8 cellular contexts compared by ENCODE assay signal in genomic region chr17:7687908-7688807, GRCh38. TPM values are rescaled to one million over a fixed set of nuclear protein-coding genes. Genes with fewer than 3 reads are reported as not detected.
A peak's percentile ranks its signal among the peaks of the same experiment; 100 is the strongest.
DNase-seq lines count a peak whose midpoint lies in the region; ATAC-seq and TF ChIP-seq lines count a peak whose summit lies in the region.

Gene WRAP53 (plus strand): TSS chr17:7688477. CDS start chr17:7688649, 172 bp downstream.

- TF ChIP-seq CTCF in LNCaP clone FGC (IDR thresholded peaks at IDR 0.05; ENCODE audit: control insufficient read depth, extremely low read depth, insufficient read depth) (peak; percentile 97), RWPE1 (conservative IDR thresholded peaks at IDR 0.05; ENCODE audit: low read depth) (peak; percentile 99), fibroblast of lung (conservative IDR thresholded peaks at IDR 0.05 in 1 of 2, IDR thresholded peaks at IDR 0.05 in 1 of 2; ENCODE audit: low read depth in 1 of 2, low read length in 2 of 2) (peak; percentile 86 to 96)

- peak; percentile 82 for ATAC-seq in activated T-helper 17 cell treated with anti-CD3 and anti-CD28 coated beads, Interleukin-2, amount 50 U/mL, for 72 hours (replicated peaks)
- ATAC-seq in naive thymus-derived CD8-positive, alpha-beta T cell, result peak; percentile 79

- H3K27me3 ChIP-seq in fibroblast of lung (ENCODE audit: control insufficient read depth, insufficient read depth, low read length), result no peaks in the 10 kb centered on the region

- peak; percentile 100 for DNase-seq in ELR (ENCODE audit: low read depth)
- DNase-seq in GOT3 (lab: John Stamatoyannopoulos, UW), result peak; percentile 91
- DNase-seq in LNCaP clone FGC (ENCODE audit: low read depth), result peak; percentile 99
- peak; percentile 97 for DNase-seq in RWPE1 (ENCODE audit: low spot score)
- peak; percentile 99 for DNase-seq in fibroblast of lung (ENCODE audit: low read depth in 2 of 2)
- DNase-seq in naive thymus-derived CD8-positive, alpha-beta T cell, result peak; percentile 92 to 98 (median 95)
- DNase-seq in stimulated activated naive CD4-positive, alpha-beta T cell (lab: John Stamatoyannopoulos, UW), result peak; percentile 91 to 96 (median 94)

- peak within 1 kb of the TSS; percentile 100 for H3K27ac Mint-ChIP-seq in activated T-helper 17 cell treated with anti-CD3 and anti-CD28 coated beads, Interleukin-2, amount 50 U/mL, for 72 hours
- H3K27ac Mint-ChIP-seq in naive thymus-derived CD8-positive, alpha-beta T cell, result peak within 1 kb of the TSS; percentile 99 to 100 (median 100)

- peak within 1 kb of the TSS; percentile 89 for H3K4me3 Mint-ChIP-seq in activated T-helper 17 cell treated with anti-CD3 and anti-CD28 coated beads, Interleukin-2, amount 50 U/mL, for 72 hours
- peak within 1 kb of the TSS; percentile 87 to 99 (median 98) for H3K4me3 Mint-ChIP-seq in naive thymus-derived CD8-positive, alpha-beta T cell

- POLR2A ChIA-PET in RWPE1 (lab: Yijun Ruan, JAX; ENCODE audit: low non-redundant PET), result interaction anchor here (0.6 to 1.8 kb wide), 7 partner anchors 11 to 228 kb away, joined by 3 to 7 read pairs (median 3); partner anchors contain the start of genes FXR2 and RNF227
- POLR2A ChIA-PET in naive thymus-derived CD8-positive, alpha-beta T cell (lab: Charles Lee), result interaction anchor here (0.5 to 6.9 kb wide), 51 partner anchors 10 to 692 kb away, joined by 3 to 105 read pairs (median 8); partner anchors contain the start of genes ACAP1, ATP1B2, CD68 and CNTROB

- H3K79me2 ChIP-seq in fibroblast of lung (ENCODE audit: control insufficient read depth, insufficient read depth, low read length), result peaks cover 27% of the 10 kb centered on the region

- H3K9me3 Mint-ChIP-seq in activated T-helper 17 cell treated with anti-CD3 and anti-CD28 coated beads, Interleukin-2, amount 50 U/mL, for 72 hours, result no peaks in the 10 kb centered on the region
- no peaks in the 10 kb centered on the region for H3K9me3 Mint-ChIP-seq in naive thymus-derived CD8-positive, alpha-beta T cell

- peak within 1 kb of the TSS; percentile 94 for H3K9ac ChIP-seq in fibroblast of lung (ENCODE audit: insufficient read depth, low read length)

- peaks cover 13% of the 10 kb centered on the region for H3K4me1 Mint-ChIP-seq in activated T-helper 17 cell treated with anti-CD3 and anti-CD28 coated beads, Interleukin-2, amount 50 U/mL, for 72 hours
- H3K4me1 Mint-ChIP-seq in naive thymus-derived CD8-positive, alpha-beta T cell, result peaks cover 25 to 51% (median 50%) of the 10 kb centered on the region in 4 donors

- peaks cover 9% of the 10 kb centered on the region for H3K4me1 ChIP-seq in fibroblast of lung (ENCODE audit: control insufficient read depth, extremely low read depth, insufficient read depth, low read length)

- no peaks in the 10 kb centered on the region for H4K20me1 ChIP-seq in fibroblast of lung (ENCODE audit: control insufficient read depth, extremely low read depth, insufficient read depth, low read length)

- no peaks in the 10 kb centered on the region for H3K9me3 ChIP-seq in fibroblast of lung (ENCODE audit: control insufficient read depth, insufficient read depth, low read depth, low read length)

- peak within 1 kb of the TSS; percentile 97 for H3K27ac ChIP-seq in RWPE1
- peak within 1 kb of the TSS; percentile 99 for H3K27ac ChIP-seq in fibroblast of lung (ENCODE audit: insufficient read depth, low read length)

- CTCF ChIA-PET in RWPE1 (lab: Yijun Ruan, JAX), result interaction anchor here (0.5 to 1.8 kb wide), 18 partner anchors 9 to 431 kb away, joined by 3 to 14 read pairs (median 4); partner anchors contain the start of gene FXR2

- no peaks in the 10 kb centered on the region for H3K27me3 Mint-ChIP-seq in activated T-helper 17 cell treated with anti-CD3 and anti-CD28 coated beads, Interleukin-2, amount 50 U/mL, for 72 hours
- peaks cover 0 to 3% (median 0%) of the 10 kb centered on the region in 5 donors for H3K27me3 Mint-ChIP-seq in naive thymus-derived CD8-positive, alpha-beta T cell

- peak within 1 kb of the TSS; percentile 92 for H2AFZ ChIP-seq in fibroblast of lung (ENCODE audit: low read length)

- H3K4me3 ChIP-seq in LNCaP clone FGC (ENCODE audit: low read depth, low read length), result peak within 1 kb of the TSS; percentile 95
- H3K4me3 ChIP-seq in fibroblast of lung (replicated peaks in 1 of 4; ENCODE audit: control extremely low read depth in 1 of 4, insufficient read depth in 1 of 4, low read depth in 3 of 4, low read length in 4 of 4), result peak within 1 kb of the TSS; percentile 88 to 98 (median 96)

- peaks cover 78% of the 10 kb centered on the region for H3K36me3 Mint-ChIP-seq in activated T-helper 17 cell treated with anti-CD3 and anti-CD28 coated beads, Interleukin-2, amount 50 U/mL, for 72 hours (ENCODE audit: low read depth)
- H3K36me3 Mint-ChIP-seq in naive thymus-derived CD8-positive, alpha-beta T cell, result peaks cover 7 to 34% (median 7%) of the 10 kb centered on the region in 3 donors

- no peaks in the 10 kb centered on the region for H3K36me3 ChIP-seq in fibroblast of lung (ENCODE audit: control insufficient read depth, insufficient read depth, low read length)

- peak within 1 kb of the TSS; percentile 99 for H3K4me2 ChIP-seq in fibroblast of lung (ENCODE audit: extremely low read depth, insufficient read depth, low read length)

RNA-seq across cellular contexts. Expression of gene WRAP53, which starts in this region (rescaled TPM):
- 10 to 100 TPM; 18.0 to 32.9 TPM for total RNA-seq in activated T-helper 17 cell treated with anti-CD3 and anti-CD28 coated beads, Interleukin-2, amount 50 U/mL, for 72 hours
- total RNA-seq in fibroblast of lung, result 2.3 and 3.1 TPM in 2 replicates
- polyA plus RNA-seq in fibroblast of lung, result 3.0 and 7.2 TPM in 2 replicates
- 4.9 and 10.4 TPM in 2 replicates for polyA plus RNA-seq in fibroblast of lung (2012)
- polyA minus RNA-seq in fibroblast of lung (ENCODE audit: low replicate concordance), result 6.2 and 14.8 TPM in 2 replicates
- total RNA-seq in naive thymus-derived CD8-positive, alpha-beta T cell, result 10 to 100 TPM in 1 of 2 experiments, 1 to 10 TPM in 1; 9.8 to 11.6 TPM
- 10 to 100 TPM; 10.5 to 14.1 (median 13.9) TPM for polyA plus RNA-seq in naive thymus-derived CD8-positive, alpha-beta T cell

Comparison
In these comparisons a context has a peak if more than half of its experiments do, and no peak if none do; other contexts are left out.
1. Peak in every context shown above with its lines: DNase-seq, ATAC-seq, H3K4me3 ChIP-seq and H3K27ac ChIP-seq.